ENCODE assay signal across 12 cellular contexts in the genomic region with DNA sequence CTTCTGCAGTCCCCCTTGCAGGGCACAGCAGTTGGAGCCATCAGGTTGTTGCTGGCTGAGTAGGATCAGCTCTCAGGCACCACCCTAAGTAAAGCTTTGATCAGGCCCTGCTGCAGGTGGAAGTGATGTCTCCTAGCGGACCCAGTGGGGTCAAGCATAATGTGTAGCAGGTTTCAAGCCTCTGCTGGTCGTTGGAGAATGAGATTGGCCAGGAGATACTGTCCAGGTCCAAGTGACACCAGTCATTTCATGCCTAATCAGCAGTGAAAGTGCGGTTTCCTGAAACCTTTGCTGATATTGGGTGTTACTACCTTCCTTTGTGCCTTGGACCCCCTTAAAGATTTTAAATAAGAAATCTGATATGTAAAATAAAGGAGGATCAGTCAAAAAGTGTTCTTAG.
DNase-seq lines count a peak whose midpoint lies in the region; ATAC-seq lines count a peak whose summit lies in the region.
"Had no signal": no experiment of that assay in that cellular context is flagged by ENCODE, and none has a peak within 500 bp of the region (broad histone marks: within the 10 kb centered on the region; RNA-seq: fewer than 3 reads in every experiment).

No MANE protein-coding gene starts in this region.

- H3K36me3 Mint-ChIP-seq in CD8-positive, alpha-beta memory T cell, result peaks cover 0 to 5% (median 4%) of the 10 kb centered on the region in 3 donors
- peaks cover 62% of the 10 kb centered on the region for H3K36me3 Mint-ChIP-seq in activated T-helper 17 cell treated with anti-CD3 and anti-CD28 coated beads, Interleukin-2, amount 50 U/mL, for 72 hours (ENCODE audit: low read depth)
- peaks cover 0 to 23% (median 11%) of the 10 kb centered on the region in 5 donors for H3K36me3 Mint-ChIP-seq in naive thymus-derived CD4-positive, alpha-beta T cell

- CTCF ChIA-PET in CD8-positive, alpha-beta memory T cell (lab: Charles Lee), result interaction anchor here (1.3 kb wide), 1 partner anchor 43 kb away, joined by 3 read pairs; no protein-coding TSS in a partner anchor
- CTCF ChIA-PET in naive thymus-derived CD4-positive, alpha-beta T cell (lab: Charles Lee), result no interaction called here

- peaks cover 70 to 85% (median 85%) of the 10 kb centered on the region in 3 donors for H3K4me1 Mint-ChIP-seq in CD8-positive, alpha-beta memory T cell
- peaks cover 74% of the 10 kb centered on the region for H3K4me1 Mint-ChIP-seq in activated T-helper 17 cell treated with anti-CD3 and anti-CD28 coated beads, Interleukin-2, amount 50 U/mL, for 72 hours
- H3K4me1 Mint-ChIP-seq in naive thymus-derived CD4-positive, alpha-beta T cell, result peaks cover 65 to 80% (median 76%) of the 10 kb centered on the region in 7 donors

- H3K27ac ChIP-seq in CD8-positive, alpha-beta memory T cell (ENCODE audit: low read depth, low read length), result no peak overlapping the region
- H3K27ac ChIP-seq in naive thymus-derived CD4-positive, alpha-beta T cell (ENCODE audit: low read depth, low read length), result no peak overlapping the region

- no peak for DNase-seq in CD8-positive, alpha-beta memory T cell
- no peak for DNase-seq in naive thymus-derived CD4-positive, alpha-beta T cell
- no peak for DNase-seq in NCI-H1092 treated with DMSO at 0.1 percent for 48 hours (lab: John Stamatoyannopoulos, UW)
- no peak for DNase-seq in stimulated activated CD4-positive, alpha-beta T cell treated with anti-CD3 and anti-CD28 coated beads, Interleukin-2, amount 100 ng/mL, for 48 hours
- DNase-seq: NCI-H1105; ovary; stimulated activated CD4-positive, alpha-beta T cell treated with anti-CD3 and anti-CD28 coated beads, Interleukin-4, amount 100 ng/mL, for 4 hours had no signal

- H3K9me3 ChIP-seq in CD8-positive, alpha-beta memory T cell (ENCODE audit: low read length), result no peaks in the 10 kb centered on the region
- H3K9me3 ChIP-seq in naive thymus-derived CD4-positive, alpha-beta T cell (ENCODE audit: control insufficient read depth in 2 of 3, low read length in 3 of 3), result no peaks in the 10 kb centered on the region
- H3K9me3 ChIP-seq: ovary, tibial artery had no signal

- no peaks in the 10 kb centered on the region for H3K9me3 Mint-ChIP-seq in CD8-positive, alpha-beta memory T cell
- no peaks in the 10 kb centered on the region for H3K9me3 Mint-ChIP-seq in activated T-helper 17 cell treated with anti-CD3 and anti-CD28 coated beads, Interleukin-2, amount 50 U/mL, for 72 hours
- H3K9me3 Mint-ChIP-seq in naive thymus-derived CD4-positive, alpha-beta T cell, result no peaks in the 10 kb centered on the region

- intact Hi-C loops in naive thymus-derived CD4-positive, alpha-beta T cell (cut with micrococcal nuclease), result loop anchor here in 1 of 2 donors (2.0 to 10.0 kb wide), 2 partner anchors 33 to 81 kb away; a partner anchor contains a TSS

- no peaks in the 10 kb centered on the region for H3K27me3 ChIP-seq in CD8-positive, alpha-beta memory T cell (ENCODE audit: insufficient read depth, low read length, poor library complexity, severe bottlenecking)
- H3K27me3 ChIP-seq in naive thymus-derived CD4-positive, alpha-beta T cell (ENCODE audit: control insufficient read depth in 2 of 2, insufficient read depth in 2 of 2, low read length in 2 of 2), result no peaks in the 10 kb centered on the region
- H3K27me3 ChIP-seq: ovary, tibial artery had no signal

- no peaks in the 10 kb centered on the region for H3K36me3 ChIP-seq in CD8-positive, alpha-beta memory T cell (ENCODE audit: insufficient read depth, low read length)
- peaks cover 0 to 6% (median 0%) of the 10 kb centered on the region in 3 experiments for H3K36me3 ChIP-seq in naive thymus-derived CD4-positive, alpha-beta T cell (ENCODE audit: control insufficient read depth in 2 of 3, insufficient read depth in 3 of 3, low read length in 3 of 3)
- H3K36me3 ChIP-seq: ovary, tibial artery had no signal

- H3K27ac Mint-ChIP-seq in CD8-positive, alpha-beta memory T cell, result peak overlapping the region; percentile 18 to 78 (median 42)
- peak overlapping the region; percentile 79 for H3K27ac Mint-ChIP-seq in activated T-helper 17 cell treated with anti-CD3 and anti-CD28 coated beads, Interleukin-2, amount 50 U/mL, for 72 hours
- H3K27ac Mint-ChIP-seq in naive thymus-derived CD4-positive, alpha-beta T cell, result peak overlapping the region in 6 of 9 donors; percentile 11 to 82 (median 32)

- ATAC-seq in GM19438 (IDR thresholded peaks at IDR 0.05; ENCODE audit: low read depth, unreplicated experiment) (peak; percentile 76), GM18873 (IDR thresholded peaks at IDR 0.05; ENCODE audit: low FRiP score, unreplicated experiment) (no peak), GM18498 (IDR thresholded peaks at IDR 0.05; ENCODE audit: unreplicated experiment) (no peak)
- no peak for ATAC-seq in activated T-helper 17 cell treated with anti-CD3 and anti-CD28 coated beads, Interleukin-2, amount 50 U/mL, for 72 hours (replicated peaks)
- no peak for ATAC-seq in naive thymus-derived CD4-positive, alpha-beta T cell

- no peaks in the 10 kb centered on the region for H3K27me3 Mint-ChIP-seq in CD8-positive, alpha-beta memory T cell
- H3K27me3 Mint-ChIP-seq in activated T-helper 17 cell treated with anti-CD3 and anti-CD28 coated beads, Interleukin-2, amount 50 U/mL, for 72 hours, result no peaks in the 10 kb centered on the region
- no peaks in the 10 kb centered on the region for H3K27me3 Mint-ChIP-seq in naive thymus-derived CD4-positive, alpha-beta T cell

- POLR2A ChIA-PET in CD8-positive, alpha-beta memory T cell (lab: Charles Lee), result no interaction called here
- POLR2A ChIA-PET in naive thymus-derived CD4-positive, alpha-beta T cell (lab: Charles Lee), result no interaction called here

- H3K4me3 ChIP-seq in CD8-positive, alpha-beta memory T cell (ENCODE audit: low read length), result no peak overlapping the region
- no peak overlapping the region for H3K4me3 ChIP-seq in naive thymus-derived CD4-positive, alpha-beta T cell (ENCODE audit: low read length)
- H3K4me3 ChIP-seq: ovary, tibial artery had no signal

- peak overlapping the region in 4 of 7 donors; percentile 0 to 37 (median 26) for H3K4me3 Mint-ChIP-seq in CD8-positive, alpha-beta memory T cell
- H3K4me3 Mint-ChIP-seq in activated T-helper 17 cell treated with anti-CD3 and anti-CD28 coated beads, Interleukin-2, amount 50 U/mL, for 72 hours, result peak overlapping the region; percentile 75
- peak overlapping the region in 3 of 10 donors; percentile 1 to 78 (median 1) for H3K4me3 Mint-ChIP-seq in naive thymus-derived CD4-positive, alpha-beta T cell

- H3K4me1 ChIP-seq in CD8-positive, alpha-beta memory T cell (ENCODE audit: insufficient read depth, low read length), result peaks cover 59% of the 10 kb centered on the region
- H3K4me1 ChIP-seq in naive thymus-derived CD4-positive, alpha-beta T cell (ENCODE audit: control insufficient read depth in 2 of 2, insufficient read depth in 2 of 2, low read length in 2 of 2), result peaks cover 27 to 28% of the 10 kb centered on the region in 2 donors
